Comparison of ENCODE assay signal across 15 cellular contexts in the genomic region with DNA sequence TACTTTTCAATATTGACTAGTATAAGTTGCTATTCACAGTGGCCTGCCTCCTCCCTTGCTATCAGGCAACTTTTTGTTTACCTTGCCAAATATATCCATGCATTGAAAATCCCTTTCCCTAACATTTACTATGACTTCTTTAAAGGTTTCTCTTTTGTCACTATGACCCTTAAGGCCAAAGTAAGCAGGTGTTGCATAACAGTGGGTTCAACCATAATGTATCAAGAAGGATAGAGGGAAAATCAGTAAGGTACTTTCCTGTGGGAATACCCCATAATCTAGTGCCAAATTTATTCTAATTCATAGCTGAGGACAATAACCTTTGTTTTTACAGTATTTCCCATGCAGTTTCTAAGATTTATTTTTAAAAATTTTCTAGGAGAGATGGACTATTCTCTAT.
DNase-seq lines count a peak whose midpoint lies in the region; ATAC-seq, FAIRE-seq and TF ChIP-seq lines count a peak whose summit lies in the region.
"Had no signal": no experiment of that assay in that cellular context is flagged by ENCODE, and none has a peak within 500 bp of the region (broad histone marks: within the 10 kb centered on the region; RNA-seq: fewer than 3 reads in every experiment).

No MANE protein-coding gene starts in this region.

- TF ChIP-seq POLR2A in GM12878 (IDR thresholded peaks at IDR 0.05; ENCODE audit: low read depth, low read length), result no peak

- peaks cover 3% of the 10 kb centered on the region for H3K9me3 Mint-ChIP-seq in Calu3 (ENCODE audit: low read depth, unreplicated experiment)

- no peak overlapping the region for H3K4me3 Mint-ChIP-seq in Calu3 (ENCODE audit: low read depth, unreplicated experiment)
- H3K4me3 Mint-ChIP-seq: B cell; CD4-positive, alpha-beta T cell; GM23338 had no signal

- no peaks in the 10 kb centered on the region for H3K27me3 ChIP-seq in GM12878 (replicated peaks in 1 of 2; ENCODE audit: control insufficient read depth in 2 of 2, insufficient read depth in 2 of 2, low read length in 1 of 2)
- H3K27me3 ChIP-seq in liver (ENCODE audit: control insufficient read depth in 4 of 4, insufficient read depth in 4 of 4, low read length in 3 of 4), result no peaks in the 10 kb centered on the region

- DNase-seq in Calu3 (no peak), GM18507 (ENCODE audit: extremely low spot score, insufficient read length, low read depth) (no peak), GM12878 (ENCODE audit: low read depth, low spot score) (no peak), frontal cortex (ENCODE audit: low spot score in 2 of 2) (no peak), NCI-H1048 (lab: John Stamatoyannopoulos, UW) (no peak)
- DNase-seq in effector CD8-positive, alpha-beta T cell (lab: John Stamatoyannopoulos, UW), result no peak
- DNase-seq: C1 segment of cervical spinal cord; CD4-positive, alpha-beta T cell; DND-41; GDM1; H7; IMR-90 had no signal

- SMC1A ChIA-PET in GM12878 (lab: Charles Lee; ENCODE audit: uncharacterized antibody, unreplicated experiment), result interaction anchor here (0.7 to 2.1 kb wide), 6 partner anchors 18 to 211 kb away, joined by 3 to 8 read pairs (median 4); no protein-coding TSS in a partner anchor

- H3K4me2 ChIP-seq in GM12878 (ENCODE audit: control insufficient read depth, insufficient read depth), result no peak overlapping the region
- H3K4me2 ChIP-seq: GM23338 had no signal

- peaks cover 30% of the 10 kb centered on the region for H3K4me1 Mint-ChIP-seq in Calu3 (ENCODE audit: low read depth, unreplicated experiment)
- H3K4me1 Mint-ChIP-seq: GM23338 had no signal

- BruUV-seq in Calu3 (replicated peaks; lab: Mats Ljungman, UMichigan), result no TSS peak
- BruUV-seq in GM12878 (replicated peaks; lab: Mats Ljungman, UMichigan), result no TSS peak

- H3K27ac ChIP-seq in GM12878 (ENCODE audit: control insufficient read depth, insufficient read depth), result no peak overlapping the region
- H3K27ac ChIP-seq in liver (ENCODE audit: low read depth in 1 of 2, low read length in 2 of 2), result no peak overlapping the region

- intact Hi-C loops in Calu3 (cut with micrococcal nuclease; ENCODE audit: unreplicated experiment), result no loop called here
- intact Hi-C loops in GM12878 (cut with micrococcal nuclease; ENCODE audit: unreplicated experiment), result no loop called here

- H3K27ac Mint-ChIP-seq in Calu3 (ENCODE audit: unreplicated experiment), result peak overlapping the region; percentile 14
- H3K27ac Mint-ChIP-seq: B cell; CD4-positive, alpha-beta T cell; GM23338 had no signal

- no peaks in the 10 kb centered on the region for H4K20me1 ChIP-seq in GM12878 (ENCODE audit: control insufficient read depth, insufficient read depth)

- peak; percentile 26 for FAIRE-seq in GM18507 (lab: Jason Lieb, UNC)
- FAIRE-seq in GM12878 (lab: Jason Lieb, UNC), result no peak
- FAIRE-seq in frontal cortex (lab: Jason Lieb, UNC), result no peak

- H3K9ac ChIP-seq in GM12878 (ENCODE audit: control insufficient read depth, insufficient read depth, low read length) (no peak overlapping the region), liver (ENCODE audit: low read depth in 1 of 2, low read length in 2 of 2) (no peak overlapping the region)

- peaks cover 6% of the 10 kb centered on the region; the same call in 1 of the 3 replicates for H3K9me3 ChIP-seq in GM12878 (replicated peaks; ENCODE audit: control insufficient read depth, insufficient read depth, low read length)
- H3K9me3 ChIP-seq in liver (ENCODE audit: control insufficient read depth in 4 of 4, low read length in 3 of 4), result peaks cover 0 to 4% (median under 1%) of the 10 kb centered on the region in 4 donors

- TF ChIP-seq EP300 in GM12878 (IDR thresholded peaks at IDR 0.05; ENCODE audit: borderline replicate concordance in 1 of 2, control insufficient read depth in 1 of 2, low read depth in 2 of 2, low read length in 2 of 2), result no peak

- H3K27me3 Mint-ChIP-seq in Calu3 (ENCODE audit: unreplicated experiment), result no peaks in the 10 kb centered on the region
- H3K27me3 Mint-ChIP-seq: B cell; CD4-positive, alpha-beta T cell had no signal

- TF ChIP-seq RAD21 in GM12878 (IDR thresholded peaks at IDR 0.05; ENCODE audit: insufficient read depth, low read depth, low read length) (no peak), liver (IDR thresholded peaks at IDR 0.05) (no peak)

- no peak for TF ChIP-seq CTCF in Calu3 (IDR thresholded peaks at IDR 0.05; ENCODE audit: unreplicated experiment)
- no peak for TF ChIP-seq CTCF in GM12878 (IDR thresholded peaks at IDR 0.05 in 2 of 3, conservative IDR thresholded peaks at IDR 0.05 in 1 of 3; ENCODE audit: control insufficient read depth in 2 of 3, extremely low read depth in 1 of 3, insufficient read depth in 1 of 3, low read depth in 3 of 3, low read length in 3 of 3)
- TF ChIP-seq CTCF in liver (IDR thresholded peaks at IDR 0.05; ENCODE audit: low read depth, low read length, missing input control), result no peak

- POLR2A ChIA-PET in GM12878 (lab: Charles Lee), result no interaction called here

- H3K4me1 ChIP-seq in GM12878 (ENCODE audit: control insufficient read depth, insufficient read depth, low read length) (no peaks in the 10 kb centered on the region), liver (ENCODE audit: control insufficient read depth in 4 of 4, insufficient read depth in 4 of 4, low read length in 3 of 4) (peaks cover 0 to 6% (median 3%) of the 10 kb centered on the region in 4 donors)

- H3K4me3 ChIP-seq in GM12878 (no peak overlapping the region), liver (ENCODE audit: low read depth in 1 of 3, low read length in 3 of 3) (no peak overlapping the region)
- H3K4me3 ChIP-seq: GM23338 had no signal

- CTCF ChIA-PET in Calu3 (lab: Charles Lee) (interaction anchor here (0.8 kb wide), 1 partner anchor 18 kb away, joined by 3 read pairs; no protein-coding TSS in a partner anchor), GM12878 (lab: Yijun Ruan, JAX) (interaction anchor here (1.2 to 1.6 kb wide), 3 partner anchors 10 to 24 kb away, joined by 3 to 5 read pairs (median 3); no protein-coding TSS in a partner anchor)

- no peaks in the 10 kb centered on the region for H3K79me2 ChIP-seq in GM12878 (ENCODE audit: control insufficient read depth, insufficient read depth, low read length)

- peak; percentile 65; the same call in 2 of the 3 replicates for ATAC-seq in GM12878
- ATAC-seq: GM23338 had no signal

- H3K36me3 ChIP-seq in GM12878 (ENCODE audit: control insufficient read depth in 2 of 2, insufficient read depth in 2 of 2, low read length in 1 of 2), result no peaks in the 10 kb centered on the region
- H3K36me3 ChIP-seq in liver (ENCODE audit: control insufficient read depth in 4 of 4, insufficient read depth in 3 of 4, low read depth in 1 of 4, low read length in 3 of 4), result no peaks in the 10 kb centered on the region

- in situ Hi-C loops in GM12878 (cut with MboI), result no loop called here

- RAD21 ChIA-PET in GM12878 (lab: Charles Lee; ENCODE audit: unreplicated experiment), result interaction anchor here (0.7 to 1.4 kb wide), 3 partner anchors 17 to 40 kb away, joined by 3 to 4 read pairs (median 3); no protein-coding TSS in a partner anchor

- H3K36me3 Mint-ChIP-seq in Calu3 (ENCODE audit: insufficient read depth, unreplicated experiment), result no peaks in the 10 kb centered on the region

- H2AFZ ChIP-seq in GM12878 (ENCODE audit: control insufficient read depth, low read depth, low read length), result no peak overlapping the region
- H2AFZ ChIP-seq: GM23338 had no signal

TF ChIP-seq in GM12878, 131 proteins besides CTCF, POLR2A, EP300 and RAD21 (continues in another document):
- TF ChIP-seq, protein P1, sequence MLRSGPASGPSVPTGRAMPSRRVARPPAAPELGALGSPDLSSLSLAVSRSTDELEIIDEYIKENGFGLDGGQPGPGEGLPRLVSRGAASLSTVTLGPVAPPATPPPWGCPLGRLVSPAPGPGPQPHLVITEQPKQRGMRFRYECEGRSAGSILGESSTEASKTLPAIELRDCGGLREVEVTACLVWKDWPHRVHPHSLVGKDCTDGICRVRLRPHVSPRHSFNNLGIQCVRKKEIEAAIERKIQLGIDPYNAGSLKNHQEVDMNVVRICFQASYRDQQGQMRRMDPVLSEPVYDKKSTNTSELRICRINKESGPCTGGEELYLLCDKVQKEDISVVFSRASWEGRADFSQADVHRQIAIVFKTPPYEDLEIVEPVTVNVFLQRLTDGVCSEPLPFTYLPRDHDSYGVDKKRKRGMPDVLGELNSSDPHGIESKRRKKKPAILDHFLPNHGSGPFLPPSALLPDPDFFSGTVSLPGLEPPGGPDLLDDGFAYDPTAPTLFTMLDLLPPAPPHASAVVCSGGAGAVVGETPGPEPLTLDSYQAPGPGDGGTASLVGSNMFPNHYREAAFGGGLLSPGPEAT (IDR thresholded peaks at IDR 0.05; ENCODE audit: low read depth), result 0 out of 2 replicates have a peak, but pooled peaks have one; percentile 28
- TF ChIP-seq MTA3 (IDR thresholded peaks at IDR 0.05; ENCODE audit: borderline replicate concordance, low read length) (no peak), SMAD1 (IDR thresholded peaks at IDR 0.05; ENCODE audit: low read depth, partially characterized antibody) (no peak), BACH1 (IDR thresholded peaks at IDR 0.05; ENCODE audit: borderline replicate concordance) (no peak)

TF ChIP-seq in liver, 16 proteins besides CTCF, POLR2A, EP300 and RAD21 (continues in another document):
- peak in 1 of 2 donors; percentile 15 for TF ChIP-seq RXRA (IDR thresholded peaks at IDR 0.05)
- TF ChIP-seq, protein P2, sequence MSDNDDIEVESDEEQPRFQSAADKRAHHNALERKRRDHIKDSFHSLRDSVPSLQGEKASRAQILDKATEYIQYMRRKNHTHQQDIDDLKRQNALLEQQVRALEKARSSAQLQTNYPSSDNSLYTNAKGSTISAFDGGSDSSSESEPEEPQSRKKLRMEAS (IDR thresholded peaks at IDR 0.05), result no peak
- no peak for TF ChIP-seq TAF1 (conservative IDR thresholded peaks at IDR 0.05)
- TF ChIP-seq, protein P3, sequence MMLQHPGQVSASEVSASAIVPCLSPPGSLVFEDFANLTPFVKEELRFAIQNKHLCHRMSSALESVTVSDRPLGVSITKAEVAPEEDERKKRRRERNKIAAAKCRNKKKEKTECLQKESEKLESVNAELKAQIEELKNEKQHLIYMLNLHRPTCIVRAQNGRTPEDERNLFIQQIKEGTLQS (IDR thresholded peaks at IDR 0.05), result no peak
- TF ChIP-seq FOXA2 (IDR thresholded peaks at IDR 0.05), result no peak
- TF ChIP-seq FOXA1 (IDR thresholded peaks at IDR 0.05), result no peak
- TF ChIP-seq EGR1 (IDR thresholded peaks at IDR 0.05; ENCODE audit: low read depth in 2 of 2), result no peak
